ENCODE assay signal across 23 cellular contexts in the genomic region with DNA sequence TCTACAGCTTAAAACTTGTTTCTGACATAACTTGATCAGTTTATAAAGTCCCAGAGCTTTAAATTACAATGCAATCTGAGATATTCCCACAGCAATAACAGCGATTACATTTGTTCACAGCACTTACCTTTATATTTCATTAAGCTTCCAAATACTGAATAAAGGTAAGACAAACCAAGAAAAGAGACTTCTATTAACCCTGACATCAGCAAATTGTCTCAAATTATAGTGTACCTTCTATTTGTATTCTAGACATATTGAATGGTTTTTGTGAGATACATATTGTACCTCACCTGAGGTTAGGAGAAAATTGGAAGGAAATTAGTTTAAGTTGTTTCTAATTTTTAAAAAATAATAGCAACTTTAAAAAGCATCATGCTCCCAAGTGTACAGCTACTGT.
DNase-seq lines count a peak whose midpoint lies in the region; ATAC-seq, FAIRE-seq and TF ChIP-seq lines count a peak whose summit lies in the region.
"Had no signal": no experiment of that assay in that cellular context is flagged by ENCODE, and none has a peak within 500 bp of the region (broad histone marks: within the 10 kb centered on the region; RNA-seq: fewer than 3 reads in every experiment).

No MANE protein-coding gene starts in this region.

- H2AFZ ChIP-seq in HepG2 (ENCODE audit: low read length) (no peak overlapping the region), Karpas-422 (ENCODE audit: low read length) (no peak overlapping the region), K562 (ENCODE audit: low read depth, low read length) (no peak overlapping the region), osteoblast (ENCODE audit: low read length) (no peak overlapping the region)

- FAIRE-seq in HepG2 (lab: Jason Lieb, UNC), result no peak
- no peak for FAIRE-seq in K562 (lab: Jason Lieb, UNC)
- FAIRE-seq: D721Med, G401.6, GM12891 had no signal

- no peaks in the 10 kb centered on the region for H3K9me2 ChIP-seq in Karpas-422 (replicated peaks; ENCODE audit: insufficient read depth, low read length)

- no peaks in the 10 kb centered on the region for H3K9me1 ChIP-seq in K562 (ENCODE audit: control insufficient read depth, insufficient read depth, low read length)

- no peaks in the 10 kb centered on the region for H4K20me1 ChIP-seq in HepG2 (ENCODE audit: insufficient read depth, low read length)
- no peaks in the 10 kb centered on the region for H4K20me1 ChIP-seq in Karpas-422 (ENCODE audit: insufficient read depth, low read depth, low read length)
- no peaks in the 10 kb centered on the region for H4K20me1 ChIP-seq in K562 (replicated peaks; ENCODE audit: control insufficient read depth, insufficient read depth, low read length)
- H4K20me1 ChIP-seq in osteoblast (ENCODE audit: insufficient read depth, low read length), result no peaks in the 10 kb centered on the region
- H4K20me1 ChIP-seq: BLaER1 had no signal

- intact Hi-C loops in HepG2 (cut with micrococcal nuclease; ENCODE audit: unreplicated experiment) (no loop called here), right lobe of liver (cut with DNase I) (no loop called here), K562 (cut with micrococcal nuclease) (no loop called here), lower lobe of right lung (cut with DNase I) (no loop called here)

- CTCF ChIA-PET in HepG2 (lab: Yijun Ruan, JAX; ENCODE audit: low intra/inter-chr PET ratio, low total read pairs) (no interaction called here), K562 (lab: Yijun Ruan, JAX; ENCODE audit: low intra/inter-chr PET ratio) (no interaction called here)

- H3K4me3 ChIP-seq in HepG2 (replicated peaks in 1 of 3; ENCODE audit: insufficient read depth in 1 of 3, low read depth in 2 of 3, low read length in 3 of 3) (no peak overlapping the region), right lobe of liver (no peak overlapping the region), Karpas-422 (ENCODE audit: low read length) (no peak overlapping the region), K562 (no peak overlapping the region), osteoblast (ENCODE audit: insufficient read depth, low read length) (no peak overlapping the region), lower lobe of right lung (no peak overlapping the region)
- H3K4me3 ChIP-seq: BLaER1 had no signal

- H3K4me2 ChIP-seq in HepG2 (ENCODE audit: low read depth, low read length) (no peak overlapping the region), Karpas-422 (ENCODE audit: low read depth, low read length, poor library complexity, severe bottlenecking) (no peak overlapping the region), K562 (ENCODE audit: insufficient read depth, low read length) (no peak overlapping the region), osteoblast (ENCODE audit: insufficient read depth, low read length) (no peak overlapping the region)
- H3K4me2 ChIP-seq: BLaER1 had no signal

- H3K4me1 ChIP-seq in HepG2 (ENCODE audit: insufficient read depth, low read length) (no peaks in the 10 kb centered on the region), right lobe of liver (no peaks in the 10 kb centered on the region), Karpas-422 (ENCODE audit: low read length) (no peaks in the 10 kb centered on the region), K562 (replicated peaks in 1 of 2; ENCODE audit: control insufficient read depth in 2 of 2, insufficient read depth in 2 of 2, low read length in 2 of 2) (no peaks in the 10 kb centered on the region), osteoblast (ENCODE audit: insufficient read depth, low read length) (peaks cover 5% of the 10 kb centered on the region), lower lobe of right lung (no peaks in the 10 kb centered on the region)
- H3K4me1 ChIP-seq: BE2C, Caco-2 had no signal

- H3K9ac ChIP-seq in HepG2 (ENCODE audit: insufficient read depth, low read depth, low read length) (no peak overlapping the region), Karpas-422 (ENCODE audit: low read length) (no peak overlapping the region), K562 (ENCODE audit: insufficient read depth in 1 of 2, low read depth in 2 of 2, low read length in 2 of 2) (no peak overlapping the region)
- H3K9ac ChIP-seq: BLaER1 had no signal

- TF ChIP-seq CTCF in HepG2 (CRISPR knock-in tag; IDR thresholded peaks at IDR 0.05), result no peak
- no peak for TF ChIP-seq CTCF in right lobe of liver (IDR thresholded peaks at IDR 0.05)
- TF ChIP-seq CTCF in K562 (IDR thresholded peaks at IDR 0.05 in 2 of 3, conservative IDR thresholded peaks at IDR 0.05 in 1 of 3; ENCODE audit: insufficient read depth in 2 of 3, low read depth in 1 of 3, low read length in 3 of 3), result no peak
- TF ChIP-seq CTCF in osteoblast (IDR thresholded peaks at IDR 0.05; ENCODE audit: extremely low read depth, low read depth, low read length), result no peak
- no peak for TF ChIP-seq CTCF in lower lobe of right lung (IDR thresholded peaks at IDR 0.05)

- H3K9me3 ChIP-seq in HepG2 (ENCODE audit: low read length) (no peaks in the 10 kb centered on the region), right lobe of liver (no peaks in the 10 kb centered on the region), Karpas-422 (ENCODE audit: low read length) (no peaks in the 10 kb centered on the region), K562 (replicated peaks; ENCODE audit: control insufficient read depth, insufficient read depth, low read depth, low read length) (no peaks in the 10 kb centered on the region), osteoblast (ENCODE audit: low read depth, low read length) (no peaks in the 10 kb centered on the region), lower lobe of right lung (no peaks in the 10 kb centered on the region)
- H3K9me3 ChIP-seq: BE2C, BLaER1, Caco-2 had no signal

- ATAC-seq in HepG2 (no peak), right lobe of liver (no peak), K562 (no peak), lower lobe of right lung (no peak)

- no peaks in the 10 kb centered on the region for H3K79me2 ChIP-seq in HepG2 (ENCODE audit: insufficient read depth, low read length)
- no peaks in the 10 kb centered on the region for H3K79me2 ChIP-seq in Karpas-422 (ENCODE audit: low read length)
- H3K79me2 ChIP-seq in K562 (ENCODE audit: control insufficient read depth, insufficient read depth, low read length), result no peaks in the 10 kb centered on the region
- no peaks in the 10 kb centered on the region for H3K79me2 ChIP-seq in osteoblast (ENCODE audit: insufficient read depth, low read length)

- peaks cover 1 to 2% of the 10 kb centered on the region in 2 experiments; a peak in 1 of 5 replicates for H3K36me3 ChIP-seq in HepG2 (replicated peaks in 1 of 2; ENCODE audit: control insufficient read depth in 1 of 2, insufficient read depth in 2 of 2, low read length in 2 of 2)
- H3K36me3 ChIP-seq in right lobe of liver, result peaks cover 0 to 11% (median 0%) of the 10 kb centered on the region in 4 donors
- H3K36me3 ChIP-seq in Karpas-422 (ENCODE audit: insufficient read depth, low read length), result no peaks in the 10 kb centered on the region
- H3K36me3 ChIP-seq in K562 (ENCODE audit: control insufficient read depth, insufficient read depth, low read length), result peaks cover 5% of the 10 kb centered on the region; the same call in 1 of the 3 replicates
- no peaks in the 10 kb centered on the region for H3K36me3 ChIP-seq in osteoblast (ENCODE audit: insufficient read depth, low read length)
- peaks cover 4% of the 10 kb centered on the region for H3K36me3 ChIP-seq in lower lobe of right lung
- H3K36me3 ChIP-seq: BE2C had no signal

- no peak overlapping the region for H3K27ac ChIP-seq in HepG2 (ENCODE audit: extremely low read length, insufficient read depth, low read length)
- no peak overlapping the region for H3K27ac ChIP-seq in right lobe of liver
- no peak overlapping the region for H3K27ac ChIP-seq in Karpas-422 (ENCODE audit: low read length)
- H3K27ac ChIP-seq in K562 (ENCODE audit: extremely low read depth, low read depth, low read length), result no peak overlapping the region
- H3K27ac ChIP-seq in osteoblast (ENCODE audit: low read depth, low read length), result peak overlapping the region; percentile 65
- no peak overlapping the region for H3K27ac ChIP-seq in lower lobe of right lung
- H3K27ac ChIP-seq: 22Rv1, BLaER1 had no signal

- in situ Hi-C loops in HepG2 (cut with HindIII; ENCODE audit: extremely low pct_ligation_motif_present, low pct_unique_long_range_greater_than_20kb) (no loop called here), K562 (cut with MboI) (no loop called here)

- TF ChIP-seq POLR2A in HepG2 (IDR thresholded peaks at IDR 0.05; ENCODE audit: insufficient read depth in 1 of 2, low read depth in 2 of 2, low read length in 2 of 2) (no peak), right lobe of liver (IDR thresholded peaks at IDR 0.05) (no peak), K562 (conservative IDR thresholded peaks at IDR 0.05) (no peak)

- TF ChIP-seq EP300 in HepG2 (IDR thresholded peaks at IDR 0.05; ENCODE audit: low read depth in 2 of 2, low read length in 2 of 2) (no peak), HepG2 (CRISPR knock-in tag; IDR thresholded peaks at IDR 0.05; ENCODE audit: borderline replicate concordance) (no peak), K562 (IDR thresholded peaks at IDR 0.05; ENCODE audit: low read length) (no peak)

- WGBS in HepG2 (ENCODE audit: low lambda C conversion rate), result 100% methylated on average over 1 of the region's 1 CpG
- 80% methylated on average over 1 of the region's 1 CpG for WGBS in right lobe of liver (ENCODE audit: insufficient coverage, low coverage, low lambda C conversion rate, missing lambda C conversion rate)
- WGBS in K562 (ENCODE audit: insufficient coverage, low coverage, missing lambda C conversion rate), result 86% methylated on average over 1 of the region's 1 CpG

- DNase-seq in HepG2 (ENCODE audit: low spot score) (no peak), right lobe of liver (no peak), Karpas-422 (peak; percentile 10), K562 (ENCODE audit: extremely low read depth in 1 of 4, low spot score in 3 of 4) (no peak), osteoblast (ENCODE audit: insufficient read length, low spot score, missing footprints) (no peak), COLO668 (lab: John Stamatoyannopoulos, UW; ENCODE audit: unreplicated experiment) (no peak), NCI-H226 (no peak), lower lobe of right lung (no peak)
- DNase-seq: ACHN; BE2C; C1 segment of cervical spinal cord; Caco-2; Calu3; CD4-positive, alpha-beta memory T cell; CD4-positive, CD25-positive, alpha-beta regulatory T cell; CD8-positive, alpha-beta memory T cell; DMS79 treated with DMSO at 0.1 percent for 48 hours; GF-D8 had no signal

- no peaks in the 10 kb centered on the region for H3K27me3 ChIP-seq in HepG2 (ENCODE audit: control insufficient read depth in 1 of 2, insufficient read depth in 2 of 2, low read length in 2 of 2)
- H3K27me3 ChIP-seq in right lobe of liver, result peaks cover 0 to 4% of the 10 kb centered on the region in 2 donors
- H3K27me3 ChIP-seq in Karpas-422 (ENCODE audit: low read length), result no peaks in the 10 kb centered on the region
- H3K27me3 ChIP-seq in K562 (ENCODE audit: control insufficient read depth in 2 of 2, insufficient read depth in 2 of 2, low read length in 2 of 2), result no peaks in the 10 kb centered on the region
- H3K27me3 ChIP-seq in osteoblast (ENCODE audit: insufficient read depth, low read length), result peaks cover 23% of the 10 kb centered on the region
- no peaks in the 10 kb centered on the region for H3K27me3 ChIP-seq in lower lobe of right lung (ENCODE audit: low read depth)
- H3K27me3 ChIP-seq: BE2C had no signal

- TF ChIP-seq RAD21 in HepG2 (CRISPR knock-in tag; IDR thresholded peaks at IDR 0.05), result no peak
- no peak for TF ChIP-seq RAD21 in K562 (CRISPR knock-in tag; conservative IDR thresholded peaks at IDR 0.05 in 1 of 2, IDR thresholded peaks at IDR 0.05 in 1 of 2)

- POLR2A ChIA-PET in HepG2 (lab: Yijun Ruan, JAX), result no interaction called here
- POLR2A ChIA-PET in K562 (lab: Yijun Ruan, JAX), result no interaction called here

- BruUV-seq in HepG2 (replicated peaks; lab: Mats Ljungman, UMichigan), result no TSS peak
- no TSS peak for BruUV-seq in K562 (replicated peaks; lab: Mats Ljungman, UMichigan)
